Comparison of ENCODE assay signal across 8 cellular contexts in the genomic region with DNA sequence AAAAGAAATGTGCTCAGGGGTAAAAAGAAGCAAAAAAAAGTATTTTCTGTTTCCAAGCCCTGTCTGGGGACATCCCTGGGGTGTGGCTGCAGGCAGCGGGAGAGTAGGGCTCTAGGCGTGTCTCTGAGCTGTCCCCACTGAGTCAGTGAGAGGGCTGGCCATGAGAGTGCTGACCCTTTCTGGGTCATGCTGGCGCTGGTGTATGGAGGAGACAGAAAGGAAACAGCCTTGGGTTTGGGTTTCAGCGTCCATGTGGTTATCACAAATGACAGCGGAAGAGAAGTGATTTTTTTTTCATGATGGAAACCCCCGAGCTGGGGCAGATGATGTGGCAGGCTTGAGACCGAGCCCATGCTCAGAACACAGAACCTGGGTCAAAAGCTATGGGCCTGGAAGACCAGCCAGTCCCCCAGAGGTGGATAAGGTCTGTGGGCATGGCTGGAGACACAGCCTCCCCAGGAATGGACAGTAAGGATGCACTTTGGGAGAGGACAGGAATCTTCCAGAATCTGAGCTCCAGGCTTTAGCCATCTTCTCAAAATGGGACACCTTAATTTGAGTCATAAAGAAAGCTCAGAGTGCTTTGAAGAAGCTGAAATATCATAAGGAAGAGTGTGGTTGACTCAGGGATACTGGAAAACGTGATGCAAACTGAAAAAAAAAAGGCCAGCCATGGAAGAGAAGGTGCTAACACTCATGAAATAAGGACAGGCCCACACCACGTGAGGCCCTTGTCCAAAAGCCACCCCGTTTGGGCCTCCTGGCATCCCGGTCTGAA. TPM values are rescaled to one million over a fixed set of nuclear protein-coding genes. Genes with fewer than 3 reads are reported as not detected.
A peak's percentile ranks its signal among the peaks of the same experiment; 100 is the strongest.
DNase-seq lines count a peak whose midpoint lies in the region; ATAC-seq and TF ChIP-seq lines count a peak whose summit lies in the region.

No MANE protein-coding gene starts in this region.

- CTCF ChIA-PET in Caco-2 (lab: Charles Lee), result no interaction called here

- no peaks in the 10 kb centered on the region for H3K9me3 ChIP-seq in BLaER1
- H3K9me3 ChIP-seq in lower lobe of right lung, result no peaks in the 10 kb centered on the region
- H3K9me3 ChIP-seq in aorta (ENCODE audit: control insufficient read depth, low read length), result no peaks in the 10 kb centered on the region
- no peaks in the 10 kb centered on the region for H3K9me3 ChIP-seq in Caco-2

- H3K27ac ChIP-seq in BLaER1 (peak overlapping the region; percentile 90), lower lobe of right lung (no peak overlapping the region), aorta (ENCODE audit: low read depth in 1 of 2, low read length in 2 of 2) (no peak overlapping the region)

- peaks cover 95% of the 10 kb centered on the region for H3K4me1 ChIP-seq in BLaER1
- peaks cover 39% of the 10 kb centered on the region for H3K4me1 ChIP-seq in lower lobe of right lung
- H3K4me1 ChIP-seq in aorta (ENCODE audit: control insufficient read depth in 1 of 2, insufficient read depth in 2 of 2, low read length in 2 of 2), result peaks cover 0 to 6% of the 10 kb centered on the region in 2 donors
- peaks cover 45% of the 10 kb centered on the region for H3K4me1 ChIP-seq in Caco-2

- ATAC-seq in HG02678 (IDR thresholded peaks at IDR 0.05; ENCODE audit: unreplicated experiment) (peak; percentile 58), lower lobe of right lung (peak; percentile 62 to 68), aorta (ENCODE audit: low FRiP score) (peak; percentile 86)
- peak; percentile 92 for ATAC-seq in activated T-helper 17 cell treated with anti-CD3 and anti-CD28 coated beads, Interleukin-2, amount 50 U/mL, for 72 hours (replicated peaks)

- peaks cover 40% of the 10 kb centered on the region for H3K36me3 Mint-ChIP-seq in activated T-helper 17 cell treated with anti-CD3 and anti-CD28 coated beads, Interleukin-2, amount 50 U/mL, for 72 hours (ENCODE audit: low read depth)
- H3K36me3 Mint-ChIP-seq in Caco-2 (ENCODE audit: insufficient read depth, unreplicated experiment), result peaks cover 5% of the 10 kb centered on the region

- H4K20me1 ChIP-seq in BLaER1, result peaks cover 100% of the 10 kb centered on the region

- 81 to 85% methylated on average over 11 of the region's 11 CpGs for WGBS in aorta, 2 donors

- peak overlapping the region; percentile 59 for H3K9ac ChIP-seq in BLaER1

- H3K4me3 ChIP-seq in BLaER1 (no peak overlapping the region), lower lobe of right lung (no peak overlapping the region), aorta (ENCODE audit: low read length in 2 of 2) (no peak overlapping the region), Caco-2 (ENCODE audit: low read depth, low read length) (no peak overlapping the region)

- H3K9me3 Mint-ChIP-seq in activated T-helper 17 cell treated with anti-CD3 and anti-CD28 coated beads, Interleukin-2, amount 50 U/mL, for 72 hours, result no peaks in the 10 kb centered on the region
- no peaks in the 10 kb centered on the region for H3K9me3 Mint-ChIP-seq in Caco-2 (ENCODE audit: unreplicated experiment)

- peaks cover 98% of the 10 kb centered on the region for H3K36me3 ChIP-seq in BLaER1
- H3K36me3 ChIP-seq in lower lobe of right lung, result peaks cover 4% of the 10 kb centered on the region
- H3K36me3 ChIP-seq in aorta (ENCODE audit: control insufficient read depth in 1 of 2, insufficient read depth in 2 of 2, low read length in 1 of 2), result no peaks in the 10 kb centered on the region
- H3K36me3 ChIP-seq in Caco-2 (ENCODE audit: control insufficient read depth, insufficient read depth, low read length), result peaks cover 2% of the 10 kb centered on the region; the same call in 1 of the 2 replicates

- POLR2A ChIA-PET in Caco-2 (lab: Charles Lee), result interaction anchor here (0.6 kb wide), 1 partner anchor 12 kb away, joined by 4 read pairs; no protein-coding TSS in a partner anchor

- no TSS peak for BruUV-seq in Caco-2 (replicated peaks; lab: Mats Ljungman, UMichigan)

- intact Hi-C loops in lower lobe of right lung (cut with DNase I) (no loop called here), aorta (cut with DNase I) (loop anchor here (5.0 kb wide), 2 partner anchors 37 to 38 kb away; a partner anchor contains a TSS), Caco-2 (cut with micrococcal nuclease; ENCODE audit: unreplicated experiment) (no loop called here)

- H3K4me2 ChIP-seq in BLaER1, result peak overlapping the region; percentile 85

- H3K27ac Mint-ChIP-seq in activated T-helper 17 cell treated with anti-CD3 and anti-CD28 coated beads, Interleukin-2, amount 50 U/mL, for 72 hours, result peak overlapping the region; percentile 98
- H3K27ac Mint-ChIP-seq in Caco-2 (ENCODE audit: unreplicated experiment), result no peak overlapping the region

- DNase-seq in lower lobe of right lung (no peak), aorta (peak; percentile 80 to 84), superior temporal gyrus (ENCODE audit: extremely low spot score) (no peak), NCI-H128 (lab: John Stamatoyannopoulos, UW; ENCODE audit: unreplicated experiment) (no peak), Caco-2 (no peak)

- H3K27me3 ChIP-seq in BLaER1, result no peaks in the 10 kb centered on the region
- H3K27me3 ChIP-seq in lower lobe of right lung (ENCODE audit: low read depth), result no peaks in the 10 kb centered on the region
- no peaks in the 10 kb centered on the region for H3K27me3 ChIP-seq in aorta (ENCODE audit: control insufficient read depth in 1 of 2, insufficient read depth in 2 of 2, low read length in 1 of 2)
- no peaks in the 10 kb centered on the region for H3K27me3 ChIP-seq in Caco-2 (replicated peaks; ENCODE audit: control insufficient read depth, insufficient read depth, low read length)

- peaks cover 39% of the 10 kb centered on the region for H3K4me1 Mint-ChIP-seq in activated T-helper 17 cell treated with anti-CD3 and anti-CD28 coated beads, Interleukin-2, amount 50 U/mL, for 72 hours
- H3K4me1 Mint-ChIP-seq in Caco-2 (ENCODE audit: low read depth, unreplicated experiment), result peaks cover 30% of the 10 kb centered on the region

- no peaks in the 10 kb centered on the region for H3K27me3 Mint-ChIP-seq in activated T-helper 17 cell treated with anti-CD3 and anti-CD28 coated beads, Interleukin-2, amount 50 U/mL, for 72 hours
- H3K27me3 Mint-ChIP-seq in Caco-2 (ENCODE audit: insufficient read depth, unreplicated experiment), result no peaks in the 10 kb centered on the region

- TF ChIP-seq CTCF in lower lobe of right lung (IDR thresholded peaks at IDR 0.05) (no peak), Caco-2 (IDR thresholded peaks at IDR 0.05; ENCODE audit: insufficient read depth in 1 of 2, low read depth in 1 of 2, low read length in 1 of 2, severe bottlenecking in 1 of 2, unreplicated experiment in 1 of 2) (no peak)

- peak overlapping the region; percentile 76 for H3K4me3 Mint-ChIP-seq in activated T-helper 17 cell treated with anti-CD3 and anti-CD28 coated beads, Interleukin-2, amount 50 U/mL, for 72 hours
- H3K4me3 Mint-ChIP-seq in Caco-2 (ENCODE audit: unreplicated experiment), result no peak overlapping the region

RNA-seq across cellular contexts. Expression of a gene that starts 36.2 kb away (rescaled TPM):
- 10 to 100 TPM; 78.9 to 79.1 TPM for total RNA-seq in activated T-helper 17 cell treated with anti-CD3 and anti-CD28 coated beads, Interleukin-2, amount 50 U/mL, for 72 hours
- total RNA-seq in lower lobe of right lung (22.4 TPM), aorta (10 to 100 TPM; 39.1 to 61.5 TPM), Caco-2 (2022) (19.4 and 21.2 TPM in 2 replicates)
- 1 to 10 TPM; 3.0 to 6.9 TPM for polyA plus RNA-seq in aorta

RNA-seq across cellular contexts. Expression of a gene that starts 54.6 kb away (rescaled TPM):
- 10 to 100 TPM; 21.5 to 61.4 TPM for total RNA-seq in activated T-helper 17 cell treated with anti-CD3 and anti-CD28 coated beads, Interleukin-2, amount 50 U/mL, for 72 hours
- total RNA-seq in lower lobe of right lung (23.7 TPM), aorta (10 to 100 TPM; 20.1 to 22.4 TPM), Caco-2 (2022) (66.2 and 67.8 TPM in 2 replicates)
- 10 to 100 TPM; 41.9 to 54.2 TPM for polyA plus RNA-seq in aorta

Comparison
In these comparisons a context has a peak if more than half of its experiments do, and no peak if none do; other contexts are left out.
1. DNase-seq: peak in aorta (2 of 2); none in lower lobe of right lung (single experiment), superior temporal gyrus (single experiment), NCI-H128 (single experiment) and Caco-2 (0 of 2).
2. intact Hi-C loops: an anchor here in aorta (5.0 kb wide); none called in lower lobe of right lung and Caco-2.
3. Peak in every context shown above with its lines, with median percentiles within 50 percentile points of each other: ATAC-seq.